In genomic region chr4:11424000-11424399, GRCh38 we compare ENCODE assay signal across 8 cellular contexts. TPM values are rescaled to one million over a fixed set of nuclear protein-coding genes. Genes with fewer than 3 reads are reported as not detected.
DNase-seq lines count a peak whose midpoint lies in the region; ATAC-seq and TF ChIP-seq lines count a peak whose summit lies in the region.

No MANE protein-coding gene starts in this region.

- peak; percentile 54 for DNase-seq in DMS53 treated with DMSO at 0.1 percent for 48 hours (lab: John Stamatoyannopoulos, UW; ENCODE audit: unreplicated experiment)
- peak; percentile 19 for DNase-seq in NCI-H460 (ENCODE audit: extremely low read depth, low read depth)
- DNase-seq in endothelial cell (ENCODE audit: low spot score) = peak; percentile 53
- DNase-seq in retina = peak; percentile 44
- no peak for DNase-seq in left lung

- H3K4me3 Mint-ChIP-seq in endothelial cell (ENCODE audit: unreplicated experiment) = no peak overlapping the region

- H3K9me3 Mint-ChIP-seq in endothelial cell (ENCODE audit: unreplicated experiment) = no peaks in the 10 kb centered on the region

- H3K4me1 ChIP-seq in left lung = peaks cover 0 to 19% of the 10 kb centered on the region in 2 donors

- no peaks in the 10 kb centered on the region for H3K36me3 ChIP-seq in left lung

- H3K4me3 ChIP-seq in left lung = no peak overlapping the region

- intact Hi-C loops in left lung (cut with DNase I) = no loop called here

- H3K36me3 Mint-ChIP-seq in endothelial cell (ENCODE audit: low read depth, unreplicated experiment) = no peaks in the 10 kb centered on the region

- ATAC-seq in GM19467 (IDR thresholded peaks at IDR 0.05; ENCODE audit: unreplicated experiment) (peak; percentile 40), GM18870 (IDR thresholded peaks at IDR 0.05; ENCODE audit: unreplicated experiment) (no peak), left lung (no peak), HG03342 (IDR thresholded peaks at IDR 0.05; ENCODE audit: unreplicated experiment) (no peak)

- peaks cover 11% of the 10 kb centered on the region for H3K27me3 Mint-ChIP-seq in endothelial cell (ENCODE audit: unreplicated experiment)

- H3K27ac ChIP-seq in left lung = no peak overlapping the region

- peaks cover 18% of the 10 kb centered on the region for H3K4me1 Mint-ChIP-seq in endothelial cell (ENCODE audit: unreplicated experiment)

- H3K27me3 ChIP-seq in left lung = peaks cover 21 to 29% of the 10 kb centered on the region in 2 donors

- no peaks in the 10 kb centered on the region for H3K9me3 ChIP-seq in left lung

- TF ChIP-seq CTCF in endothelial cell (IDR thresholded peaks at IDR 0.05; ENCODE audit: unreplicated experiment) = peak; percentile 71
- TF ChIP-seq CTCF in left lung (IDR thresholded peaks at IDR 0.05) = peak in 1 of 2 donors; percentile 15

- H3K27ac Mint-ChIP-seq in endothelial cell (ENCODE audit: unreplicated experiment) = no peak overlapping the region

RNA-seq across cellular contexts. Expression of gene HS3ST1, which starts 4.7 kb away (rescaled TPM):
- total RNA-seq in NCI-H460 (2014; rRNA removed; shearing (Covaris generic)) = 0.54 and 4.6 TPM in 2 replicates
- polyA plus RNA-seq in NCI-H460 (2014; cell fraction: nucleus; rRNA removed) = 0.38 TPM in 1 of 2 replicates, not detected in the other
- total RNA-seq in endothelial cell (ENCODE audit: unreplicated experiment) (0.44 TPM), left lung (10 to 100 TPM in 1 of 2 donors, 1 to 10 TPM in 1; 3.1 to 11.9 TPM)

Comparison
In these comparisons a context has a peak if more than half of its experiments do, and no peak if none do; other contexts are left out.
1. DNase-seq: peak in DMS53 treated with DMSO at 0.1 percent for 48 hours (single experiment), NCI-H460 (single experiment), endothelial cell (single experiment) and retina (single experiment); none in left lung (0 of 2).